Comparison of ENCODE assay signal across 1 cellular context in the genomic region with DNA sequence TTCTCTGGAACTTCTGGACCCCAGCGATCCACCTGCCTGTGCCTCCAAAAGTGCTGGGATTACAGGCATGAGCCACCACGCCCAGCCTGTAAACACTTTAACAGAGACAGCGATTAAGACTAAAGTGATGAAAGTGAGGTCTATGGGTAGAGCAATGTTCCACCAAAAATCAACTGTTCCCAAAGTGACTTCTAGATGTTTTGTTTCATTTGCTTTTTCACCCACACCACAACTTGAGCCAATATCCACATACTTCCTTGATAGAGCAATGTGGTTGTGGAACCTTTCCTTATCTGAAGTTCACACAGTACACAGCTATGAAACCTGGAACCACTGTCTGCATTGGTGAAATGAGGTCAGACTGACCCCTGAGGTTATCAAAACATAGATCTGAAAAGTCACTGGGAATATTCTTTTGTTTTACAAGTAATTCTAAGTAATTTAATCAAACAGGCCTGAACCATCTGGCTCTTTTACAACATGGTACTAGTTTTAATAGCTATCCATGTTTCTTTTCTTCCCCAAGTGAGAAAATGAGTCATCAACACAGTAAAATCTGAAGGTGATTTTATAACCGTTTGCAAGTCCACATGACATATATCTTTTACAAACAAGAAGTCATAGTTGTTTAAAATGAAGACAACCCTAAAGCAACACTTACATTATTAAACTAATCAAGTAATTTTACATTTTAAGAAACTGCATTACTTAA.
A peak's percentile ranks its signal among the peaks of the same experiment; 100 is the strongest.
TF ChIP-seq lines count a peak whose summit lies in the region.

No MANE protein-coding gene starts in this region.

TF ChIP-seq in K562, 482 proteins besides CTCF, POLR2A, EP300 and RAD21 (continued from another document and continues in another):
- peak in 1 of 2 experiments; percentile 90; a peak in 2 of 4 replicates for TF ChIP-seq ZMIZ1 (IDR thresholded peaks at IDR 0.05; ENCODE audit: low read depth in 2 of 2, low read length in 2 of 2)
- peak; percentile 98 for TF ChIP-seq SMARCA4 (IDR thresholded peaks at IDR 0.05)
- TF ChIP-seq SMAD2 (IDR thresholded peaks at IDR 0.05; ENCODE audit: low read depth, low read length), result no peak
- TF ChIP-seq KLF13 (tag; IDR thresholded peaks at IDR 0.05; ENCODE audit: borderline replicate concordance, low read depth), result no peak
- TF ChIP-seq L3MBTL2 (IDR thresholded peaks at IDR 0.05), result peak; percentile 67
- TF ChIP-seq ZBTB5 (IDR thresholded peaks at IDR 0.05), result no peak
- no peak for TF ChIP-seq ZC3H11A (IDR thresholded peaks at IDR 0.05; ENCODE audit: low read depth, low read length)
- no peak for TF ChIP-seq TFAM (CRISPR knock-in tag; conservative IDR thresholded peaks at IDR 0.05)
- TF ChIP-seq TCF7 (IDR thresholded peaks at IDR 0.05; ENCODE audit: borderline replicate concordance), result no peak
- TF ChIP-seq TAF7 (tag; IDR thresholded peaks at IDR 0.05), result no peak
- TF ChIP-seq, protein P1, sequence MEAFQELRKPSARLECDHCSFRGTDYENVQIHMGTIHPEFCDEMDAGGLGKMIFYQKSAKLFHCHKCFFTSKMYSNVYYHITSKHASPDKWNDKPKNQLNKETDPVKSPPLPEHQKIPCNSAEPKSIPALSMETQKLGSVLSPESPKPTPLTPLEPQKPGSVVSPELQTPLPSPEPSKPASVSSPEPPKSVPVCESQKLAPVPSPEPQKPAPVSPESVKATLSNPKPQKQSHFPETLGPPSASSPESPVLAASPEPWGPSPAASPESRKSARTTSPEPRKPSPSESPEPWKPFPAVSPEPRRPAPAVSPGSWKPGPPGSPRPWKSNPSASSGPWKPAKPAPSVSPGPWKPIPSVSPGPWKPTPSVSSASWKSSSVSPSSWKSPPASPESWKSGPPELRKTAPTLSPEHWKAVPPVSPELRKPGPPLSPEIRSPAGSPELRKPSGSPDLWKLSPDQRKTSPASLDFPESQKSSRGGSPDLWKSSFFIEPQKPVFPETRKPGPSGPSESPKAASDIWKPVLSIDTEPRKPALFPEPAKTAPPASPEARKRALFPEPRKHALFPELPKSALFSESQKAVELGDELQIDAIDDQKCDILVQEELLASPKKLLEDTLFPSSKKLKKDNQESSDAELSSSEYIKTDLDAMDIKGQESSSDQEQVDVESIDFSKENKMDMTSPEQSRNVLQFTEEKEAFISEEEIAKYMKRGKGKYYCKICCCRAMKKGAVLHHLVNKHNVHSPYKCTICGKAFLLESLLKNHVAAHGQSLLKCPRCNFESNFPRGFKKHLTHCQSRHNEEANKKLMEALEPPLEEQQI (IDR thresholded peaks at IDR 0.05), result peak; percentile 93
- TF ChIP-seq, protein P2, sequence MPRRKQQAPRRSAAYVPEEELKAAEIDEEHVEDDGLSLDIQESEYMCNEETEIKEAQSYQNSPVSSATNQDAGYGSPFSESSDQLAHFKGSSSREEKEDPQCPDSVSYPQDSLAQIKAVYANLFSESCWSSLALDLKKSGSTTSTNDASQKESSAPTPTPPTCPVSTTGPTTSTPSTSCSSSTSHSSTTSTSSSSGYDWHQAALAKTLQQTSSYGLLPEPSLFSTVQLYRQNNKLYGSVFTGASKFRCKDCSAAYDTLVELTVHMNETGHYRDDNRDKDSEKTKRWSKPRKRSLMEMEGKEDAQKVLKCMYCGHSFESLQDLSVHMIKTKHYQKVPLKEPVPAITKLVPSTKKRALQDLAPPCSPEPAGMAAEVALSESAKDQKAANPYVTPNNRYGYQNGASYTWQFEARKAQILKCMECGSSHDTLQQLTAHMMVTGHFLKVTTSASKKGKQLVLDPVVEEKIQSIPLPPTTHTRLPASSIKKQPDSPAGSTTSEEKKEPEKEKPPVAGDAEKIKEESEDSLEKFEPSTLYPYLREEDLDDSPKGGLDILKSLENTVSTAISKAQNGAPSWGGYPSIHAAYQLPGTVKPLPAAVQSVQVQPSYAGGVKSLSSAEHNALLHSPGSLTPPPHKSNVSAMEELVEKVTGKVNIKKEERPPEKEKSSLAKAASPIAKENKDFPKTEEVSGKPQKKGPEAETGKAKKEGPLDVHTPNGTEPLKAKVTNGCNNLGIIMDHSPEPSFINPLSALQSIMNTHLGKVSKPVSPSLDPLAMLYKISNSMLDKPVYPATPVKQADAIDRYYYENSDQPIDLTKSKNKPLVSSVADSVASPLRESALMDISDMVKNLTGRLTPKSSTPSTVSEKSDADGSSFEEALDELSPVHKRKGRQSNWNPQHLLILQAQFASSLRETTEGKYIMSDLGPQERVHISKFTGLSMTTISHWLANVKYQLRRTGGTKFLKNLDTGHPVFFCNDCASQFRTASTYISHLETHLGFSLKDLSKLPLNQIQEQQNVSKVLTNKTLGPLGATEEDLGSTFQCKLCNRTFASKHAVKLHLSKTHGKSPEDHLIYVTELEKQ (CRISPR knock-in tag; IDR thresholded peaks at IDR 0.05), result no peak
- TF ChIP-seq ZNF717 (CRISPR knock-in tag; IDR thresholded peaks at IDR 0.05), result no peak
- no peak for TF ChIP-seq SNRNP70 (optimal IDR thresholded peaks at IDR 0.05; ENCODE audit: low read depth, low read length)
- TF ChIP-seq SMC3 (conservative IDR thresholded peaks at IDR 0.05; ENCODE audit: insufficient read depth, low read depth, low read length), result no peak
- TF ChIP-seq HDAC8 (tag; IDR thresholded peaks at IDR 0.05), result no peak
- TF ChIP-seq, protein P3, sequence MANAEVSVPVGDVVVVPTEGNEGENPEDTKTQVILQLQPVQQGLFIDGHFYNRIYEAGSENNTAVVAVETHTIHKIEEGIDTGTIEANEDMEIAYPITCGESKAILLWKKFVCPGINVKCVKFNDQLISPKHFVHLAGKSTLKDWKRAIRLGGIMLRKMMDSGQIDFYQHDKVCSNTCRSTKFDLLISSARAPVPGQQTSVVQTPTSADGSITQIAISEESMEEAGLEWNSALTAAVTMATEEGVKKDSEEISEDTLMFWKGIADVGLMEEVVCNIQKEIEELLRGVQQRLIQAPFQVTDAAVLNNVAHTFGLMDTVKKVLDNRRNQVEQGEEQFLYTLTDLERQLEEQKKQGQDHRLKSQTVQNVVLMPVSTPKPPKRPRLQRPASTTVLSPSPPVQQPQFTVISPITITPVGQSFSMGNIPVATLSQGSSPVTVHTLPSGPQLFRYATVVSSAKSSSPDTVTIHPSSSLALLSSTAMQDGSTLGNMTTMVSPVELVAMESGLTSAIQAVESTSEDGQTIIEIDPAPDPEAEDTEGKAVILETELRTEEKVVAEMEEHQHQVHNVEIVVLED (CRISPR knock-in tag; IDR thresholded peaks at IDR 0.05), result peak; percentile 18; the same call in 1 of the 2 replicates
- no peak for TF ChIP-seq NR3C1 (CRISPR knock-in tag; IDR thresholded peaks at IDR 0.05)
- TF ChIP-seq SMAD3 (CRISPR knock-in tag; conservative IDR thresholded peaks at IDR 0.05), result peak; percentile 87
- TF ChIP-seq TFAP4 (CRISPR knock-in tag; IDR thresholded peaks at IDR 0.05; ENCODE audit: borderline replicate concordance), result no peak
- TF ChIP-seq TAF15 (IDR thresholded peaks at IDR 0.05; ENCODE audit: low read depth, low read length), result no peak
- peak; percentile 58 for TF ChIP-seq THRB (CRISPR knock-in tag; conservative IDR thresholded peaks at IDR 0.05)
- TF ChIP-seq CBFB (CRISPR knock-in tag; IDR thresholded peaks at IDR 0.05), result no peak
- TF ChIP-seq SNIP1 (IDR thresholded peaks at IDR 0.05; ENCODE audit: low read depth), result no peak
- no peak for TF ChIP-seq MCM2 (IDR thresholded peaks at IDR 0.05; ENCODE audit: low read depth)
- no peak for TF ChIP-seq USF1 (CRISPR knock-in tag; IDR thresholded peaks at IDR 0.05)
- peak; percentile 83 for TF ChIP-seq NEUROD1 (IDR thresholded peaks at IDR 0.05; ENCODE audit: borderline replicate concordance, low read depth, low read length, partially characterized antibody)
- no peak for TF ChIP-seq SNAPC5 (CRISPR knock-in tag; IDR thresholded peaks at IDR 0.05)
